Comparison of ENCODE assay signal across 9 cellular contexts in genomic region chr2:20579866-20580265, GRCh38.
DNase-seq lines count a peak whose midpoint lies in the region; ATAC-seq and TF ChIP-seq lines count a peak whose summit lies in the region.
"Had no signal": no experiment of that assay in that cellular context is flagged by ENCODE, and none has a peak within 500 bp of the region (broad histone marks: within the 10 kb centered on the region; RNA-seq: fewer than 3 reads in every experiment).

No MANE protein-coding gene starts in this region.

- no peaks in the 10 kb centered on the region for H3K27me3 ChIP-seq in mammary epithelial cell (ENCODE audit: insufficient read depth, low read length)
- H3K27me3 ChIP-seq in mesenchymal stem cell (ENCODE audit: control insufficient read depth in 1 of 2, insufficient read depth in 1 of 2, low read length in 2 of 2), result peaks cover 0 to 4% of the 10 kb centered on the region in 2 experiments
- H3K27me3 ChIP-seq in tibial nerve, result no peaks in the 10 kb centered on the region
- H3K27me3 ChIP-seq in MM.1S (replicated peaks; ENCODE audit: insufficient read depth, low read length), result no peaks in the 10 kb centered on the region

- peaks cover 7% of the 10 kb centered on the region for H3K9me3 Mint-ChIP-seq in activated CD4-positive, alpha-beta T cell treated with anti-CD3 and anti-CD28 coated beads, Interleukin-2, amount 10 ng/mL, durations not matched to agents 24 days and 14 days

- no peaks in the 10 kb centered on the region for H3K9me2 ChIP-seq in MM.1S (replicated peaks; ENCODE audit: insufficient read depth, low read length)

- H4K8ac ChIP-seq in mesenchymal stem cell (ENCODE audit: low read length), result peak overlapping the region; percentile 87

- peak overlapping the region; percentile 94 for H4K91ac ChIP-seq in mesenchymal stem cell (ENCODE audit: low read length)

- in situ Hi-C loops in mammary epithelial cell (cut with MboI; ENCODE audit: low sequenced_read_pairs in 2 of 2), result no loop called here

- H3K79me2 ChIP-seq in mammary epithelial cell (ENCODE audit: insufficient read depth, low read length), result no peaks in the 10 kb centered on the region
- no peaks in the 10 kb centered on the region for H3K79me2 ChIP-seq in MM.1S (ENCODE audit: low read length)

- H2AK5ac ChIP-seq in mesenchymal stem cell (ENCODE audit: low read length, severe bottlenecking), result peak overlapping the region; percentile 99

- peak overlapping the region; percentile 70 for H2AFZ ChIP-seq in mammary epithelial cell (ENCODE audit: low read depth, low read length)
- no peak overlapping the region for H2AFZ ChIP-seq in mesenchymal stem cell (ENCODE audit: low read depth, low read length)
- H2AFZ ChIP-seq in MM.1S (ENCODE audit: low read length), result no peak overlapping the region

- peak overlapping the region; percentile 96 for H2BK120ac ChIP-seq in mesenchymal stem cell (ENCODE audit: low read depth, low read length)

- no peaks in the 10 kb centered on the region for H3K27me3 Mint-ChIP-seq in activated CD4-positive, alpha-beta T cell treated with anti-CD3 and anti-CD28 coated beads, Interleukin-2, amount 10 ng/mL, durations not matched to agents 24 days and 14 days

- no peaks in the 10 kb centered on the region for H4K20me1 ChIP-seq in mammary epithelial cell (ENCODE audit: insufficient read depth, low read length)
- H4K20me1 ChIP-seq in MM.1S (ENCODE audit: insufficient read depth, low read length), result no peaks in the 10 kb centered on the region

- H3K27ac ChIP-seq in mammary epithelial cell (ENCODE audit: insufficient read depth, low read depth, low read length) (peak overlapping the region; percentile 88), mesenchymal stem cell (ENCODE audit: low read length, poor library complexity, severe bottlenecking) (peak overlapping the region; percentile 94), tibial nerve (peak overlapping the region; percentile 54 to 90 (median 82)), MM.1S (ENCODE audit: low read length) (no peak overlapping the region)

- TF ChIP-seq CTCF in mammary epithelial cell (conservative IDR thresholded peaks at IDR 0.05 in 1 of 2, IDR thresholded peaks at IDR 0.05 in 1 of 2; ENCODE audit: extremely low read depth in 1 of 2, insufficient read depth in 1 of 2, low read depth in 1 of 2, low read length in 2 of 2) (no peak), tibial nerve (IDR thresholded peaks at IDR 0.05) (no peak), MM.1S (IDR thresholded peaks at IDR 0.05; ENCODE audit: low read length) (no peak)

- no peak overlapping the region for H3K4me3 ChIP-seq in mammary epithelial cell (replicated peaks in 1 of 3; ENCODE audit: insufficient read depth in 1 of 3, low read depth in 2 of 3, low read length in 3 of 3)
- no peak overlapping the region for H3K4me3 ChIP-seq in mesenchymal stem cell (ENCODE audit: insufficient read depth in 1 of 2, low read depth in 1 of 2, low read length in 2 of 2)
- H3K4me3 ChIP-seq in tibial nerve, result no peak overlapping the region
- no peak overlapping the region for H3K4me3 ChIP-seq in MM.1S (ENCODE audit: low read length)

- peak overlapping the region; percentile 93 for H2BK5ac ChIP-seq in mesenchymal stem cell (ENCODE audit: low read depth, low read length, poor library complexity, severe bottlenecking)

- peak overlapping the region; percentile 49 to 89 for H3K4ac ChIP-seq in mesenchymal stem cell (ENCODE audit: low read depth in 1 of 2, low read length in 2 of 2)

- peak overlapping the region; percentile 55 for H2BK15ac ChIP-seq in mesenchymal stem cell (ENCODE audit: low read depth, poor library complexity, severe bottlenecking)

- ATAC-seq in HG03095 (IDR thresholded peaks at IDR 0.05; ENCODE audit: unreplicated experiment) (no peak), HG03342 (IDR thresholded peaks at IDR 0.05; ENCODE audit: unreplicated experiment) (no peak)

- CTCF ChIA-PET in mammary epithelial cell (lab: Charles Lee; ENCODE audit: low non-redundant PET), result interaction anchor here (0.6 kb wide), 2 partner anchors 64 to 122 kb away, joined by 4 read pairs; no protein-coding TSS in a partner anchor

- no peak overlapping the region for H3K9ac ChIP-seq in mammary epithelial cell (ENCODE audit: insufficient read depth, low read length)
- peak overlapping the region; percentile 56 for H3K9ac ChIP-seq in mesenchymal stem cell (ENCODE audit: low read length)
- H3K9ac ChIP-seq in MM.1S (ENCODE audit: low read length), result no peak overlapping the region

- H3K4me1 ChIP-seq in mammary epithelial cell (ENCODE audit: insufficient read depth, low read length), result peaks cover 48% of the 10 kb centered on the region
- peaks cover 49% of the 10 kb centered on the region for H3K4me1 ChIP-seq in mesenchymal stem cell (ENCODE audit: control insufficient read depth, insufficient read depth, low read depth, low read length)
- peaks cover 0 to 68% (median 33%) of the 10 kb centered on the region in 4 donors for H3K4me1 ChIP-seq in tibial nerve
- peaks cover 38% of the 10 kb centered on the region for H3K4me1 ChIP-seq in MM.1S (ENCODE audit: low read length)

- no peaks in the 10 kb centered on the region for H3K36me3 ChIP-seq in mammary epithelial cell (ENCODE audit: insufficient read depth, low read length)
- H3K36me3 ChIP-seq in mesenchymal stem cell (ENCODE audit: control insufficient read depth in 1 of 2, insufficient read depth in 2 of 2, low read depth in 1 of 2, low read length in 2 of 2), result no peaks in the 10 kb centered on the region
- H3K36me3 ChIP-seq in tibial nerve, result no peaks in the 10 kb centered on the region
- H3K36me3 ChIP-seq in MM.1S (replicated peaks; ENCODE audit: insufficient read depth, low read length), result no peaks in the 10 kb centered on the region

- no peak overlapping the region for H3K14ac ChIP-seq in mesenchymal stem cell (ENCODE audit: low read length in 2 of 2)

- peaks cover 22% of the 10 kb centered on the region for H3K4me1 Mint-ChIP-seq in activated CD4-positive, alpha-beta T cell treated with anti-CD3 and anti-CD28 coated beads, Interleukin-2, amount 10 ng/mL, durations not matched to agents 24 days and 14 days

- TF ChIP-seq EP300 in tibial nerve (IDR thresholded peaks at IDR 0.05), result no peak

- WGBS in mammary epithelial cell (ENCODE audit: low coverage, missing lambda C conversion rate), result 77% methylated on average over 1 of the region's 1 CpG
- WGBS in mesenchymal stem cell, result no CpG with 5 or more reads among the region's 1 CpG
- WGBS in tibial nerve, 2 donors, result 38 to 43% methylated on average over 1 of the region's 1 CpG

- no peaks in the 10 kb centered on the region for H3K36me3 Mint-ChIP-seq in activated CD4-positive, alpha-beta T cell treated with anti-CD3 and anti-CD28 coated beads, Interleukin-2, amount 10 ng/mL, durations not matched to agents 24 days and 14 days (ENCODE audit: low read depth)

- no peak for DNase-seq in activated CD4-positive, alpha-beta T cell treated with anti-CD3 and anti-CD28 coated beads, Interleukin-2, amount 10 ng/mL, durations not matched to agents 24 days and 14 days
- DNase-seq in activated CD4-positive, alpha-beta T cell treated with anti-CD3 and anti-CD28 coated beads, Interleukin-2, amount 50 U/mL, for 4 hours, result no peak
- DNase-seq in mammary epithelial cell, result no peak
- no peak for DNase-seq in mesenchymal stem cell
- no peak for DNase-seq in tibial nerve (ENCODE audit: low spot score in 2 of 2)
- DNase-seq in MM.1S, result no peak
- DNase-seq: T-helper 9 cell had no signal

- H3K9me3 ChIP-seq in mammary epithelial cell (replicated peaks; ENCODE audit: insufficient read depth, low read length) (peaks cover 9% of the 10 kb centered on the region), mesenchymal stem cell (ENCODE audit: control insufficient read depth, low read length) (no peaks in the 10 kb centered on the region), tibial nerve (peaks cover 0 to 6% (median 0%) of the 10 kb centered on the region in 4 donors), MM.1S (replicated peaks; ENCODE audit: insufficient read depth, low read length) (no peaks in the 10 kb centered on the region)

- H3F3A ChIP-seq in MM.1S (ENCODE audit: insufficient read depth, low read length), result peaks cover 6% of the 10 kb centered on the region; the same call in 1 of the 2 replicates

- dilution Hi-C loops in mammary epithelial cell (cut with HindIII; ENCODE audit: low sequenced_read_pairs), result no loop called here

- H3K23ac ChIP-seq in mesenchymal stem cell (ENCODE audit: low read length in 2 of 2), result no peak overlapping the region

- H2BK12ac ChIP-seq in mesenchymal stem cell (ENCODE audit: low read length in 2 of 2), result peak overlapping the region; percentile 84 to 93

- intact Hi-C loops in activated CD4-positive, alpha-beta T cell treated with anti-CD3 and anti-CD28 coated beads, Interleukin-2, amount 10 ng/mL, durations not matched to agents 24 days and 14 days (cut with micrococcal nuclease), result loop anchor here (5.0 kb wide), 1 partner anchor 123 kb away; no protein-coding TSS in a partner anchor
- intact Hi-C loops in mammary epithelial cell (cut with micrococcal nuclease), result loop anchor here (5.0 kb wide), 2 partner anchors 343 to 513 kb away; no protein-coding TSS in a partner anchor

- H3K18ac ChIP-seq in mesenchymal stem cell (ENCODE audit: low read depth in 1 of 2, low read length in 2 of 2), result peak overlapping the region; percentile 83 to 94

- peak overlapping the region; percentile 27 for H3K27ac Mint-ChIP-seq in activated CD4-positive, alpha-beta T cell treated with anti-CD3 and anti-CD28 coated beads, Interleukin-2, amount 10 ng/mL, durations not matched to agents 24 days and 14 days

- no TSS peak for BruUV-seq in mammary epithelial cell (replicated peaks; lab: Mats Ljungman, UMichigan)

- TF ChIP-seq POLR2A in tibial nerve (IDR thresholded peaks at IDR 0.05), result no peak

- no peak overlapping the region for H3K4me3 Mint-ChIP-seq in activated CD4-positive, alpha-beta T cell treated with anti-CD3 and anti-CD28 coated beads, Interleukin-2, amount 10 ng/mL, durations not matched to agents 24 days and 14 days

- H3K79me1 ChIP-seq in mesenchymal stem cell (replicated peaks; ENCODE audit: low read length, poor library complexity, severe bottlenecking), result no peaks in the 10 kb centered on the region

- H3K4me2 ChIP-seq in mammary epithelial cell (ENCODE audit: insufficient read depth, low read depth, low read length), result no peak overlapping the region
- H3K4me2 ChIP-seq in mesenchymal stem cell (ENCODE audit: low read length, poor library complexity, severe bottlenecking), result no peak overlapping the region
- no peak overlapping the region for H3K4me2 ChIP-seq in MM.1S (ENCODE audit: low read depth, low read length)
